Comparison of ENCODE assay signal across 8 cellular contexts in the genomic region with DNA sequence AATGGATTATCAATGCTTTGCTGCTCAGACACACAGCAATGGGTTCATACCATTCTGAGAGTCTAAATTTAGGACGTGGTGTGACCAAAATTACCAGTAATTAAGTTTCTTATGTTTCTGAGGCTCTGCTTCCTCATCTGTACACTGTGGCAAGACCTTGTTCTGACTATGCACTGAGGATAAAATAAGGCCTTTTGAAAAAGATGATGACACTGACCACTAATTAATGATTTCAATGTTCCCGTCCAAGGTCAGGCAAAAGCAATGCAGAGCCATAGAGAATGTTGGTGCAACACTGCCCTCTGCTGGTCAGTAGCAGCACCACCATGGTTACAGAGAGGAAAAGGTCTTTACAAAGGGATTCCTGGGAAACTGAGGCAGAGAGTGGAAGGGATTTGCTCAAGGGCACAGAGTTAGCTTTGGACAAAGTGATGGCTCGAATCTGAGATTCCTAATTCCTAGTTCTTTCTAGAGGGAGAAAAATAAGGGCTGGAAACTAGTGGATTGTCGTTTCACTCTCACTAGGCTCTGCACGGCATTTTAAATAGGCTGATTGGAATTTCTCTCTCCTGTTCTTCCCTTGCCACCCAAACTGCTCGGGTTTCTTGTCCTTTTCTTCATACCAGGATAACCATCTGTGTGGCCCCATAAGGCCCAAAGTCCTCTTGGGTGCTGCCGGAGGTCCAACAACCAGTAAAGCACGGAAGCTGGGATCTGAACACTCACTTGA. TPM values are rescaled to one million over a fixed set of nuclear protein-coding genes. Genes with fewer than 3 reads are reported as not detected.
DNase-seq lines count a peak whose midpoint lies in the region; ATAC-seq and TF ChIP-seq lines count a peak whose summit lies in the region.

No MANE protein-coding gene starts in this region.

- CTCF ChIA-PET in OCI-LY7 (lab: Charles Lee; ENCODE audit: unreplicated experiment) = no interaction called here

- H3K27ac ChIP-seq in OCI-LY7 (ENCODE audit: low read depth, low read length, poor library complexity, severe bottlenecking) = no peak overlapping the region
- no peak overlapping the region for H3K27ac ChIP-seq in neuronal stem cell (replicated peaks; ENCODE audit: low read length)
- H3K27ac ChIP-seq in tibial nerve = no peak overlapping the region

- peak; percentile 42 for ATAC-seq in GM18502 (IDR thresholded peaks at IDR 0.05; ENCODE audit: poor library complexity, unreplicated experiment)
- ATAC-seq in activated T-cell treated with anti-CD3 and anti-CD28 coated beads, Interleukin-2, amount 50 U/mL, for 72 hours (replicated peaks in 1 of 2) = peak; percentile 62 to 86

- no peaks in the 10 kb centered on the region for H3K9me3 ChIP-seq in OCI-LY7 (ENCODE audit: low read length)
- no peaks in the 10 kb centered on the region for H3K9me3 ChIP-seq in neuronal stem cell (replicated peaks in 1 of 2; ENCODE audit: control insufficient read depth in 2 of 2, insufficient read depth in 1 of 2, low read depth in 1 of 2, low read length in 2 of 2)
- H3K9me3 ChIP-seq in tibial nerve = no peaks in the 10 kb centered on the region

- no peak for TF ChIP-seq POLR2A in tibial nerve (IDR thresholded peaks at IDR 0.05)

- intact Hi-C loops in OCI-LY7 (cut with micrococcal nuclease; ENCODE audit: unreplicated experiment) = loop anchor here (5.0 kb wide), 3 partner anchors 48 to 528 kb away; a partner anchor contains a TSS

- no peaks in the 10 kb centered on the region for H3K9me2 ChIP-seq in OCI-LY7 (ENCODE audit: insufficient read depth, low read length)

- H2AFZ ChIP-seq in OCI-LY7 (ENCODE audit: low read length) (no peak overlapping the region), neuronal stem cell (ENCODE audit: low read length) (no peak overlapping the region)

- no peak overlapping the region for H3K23ac ChIP-seq in neuronal stem cell (ENCODE audit: low read depth, low read length, poor library complexity)

- H3K36me3 ChIP-seq in OCI-LY7 (ENCODE audit: insufficient read depth, low read length) (no peaks in the 10 kb centered on the region), neuronal stem cell (replicated peaks in 1 of 2; ENCODE audit: control insufficient read depth in 2 of 2, insufficient read depth in 2 of 2, low read length in 2 of 2) (no peaks in the 10 kb centered on the region), tibial nerve (no peaks in the 10 kb centered on the region)

- H3K4me3 Mint-ChIP-seq in activated T-cell treated with anti-CD3 and anti-CD28 coated beads, Interleukin-2, amount 50 U/mL, for 72 hours = no peak overlapping the region

- H3K27me3 Mint-ChIP-seq in activated T-cell treated with anti-CD3 and anti-CD28 coated beads, Interleukin-2, amount 50 U/mL, for 72 hours (ENCODE audit: low read depth) = no peaks in the 10 kb centered on the region

- no peak overlapping the region for H2BK15ac ChIP-seq in neuronal stem cell (ENCODE audit: low read length)

- no peak overlapping the region for H3K27ac Mint-ChIP-seq in activated T-cell treated with anti-CD3 and anti-CD28 coated beads, Interleukin-2, amount 50 U/mL, for 72 hours

- peak in 1 of 2 donors; percentile 29 for TF ChIP-seq EP300 in tibial nerve (IDR thresholded peaks at IDR 0.05)

- POLR2A ChIA-PET in OCI-LY7 (lab: Charles Lee) = interaction anchor here (0.5 to 0.6 kb wide), 2 partner anchors 33 to 838 kb away, joined by 3 to 4 read pairs; no protein-coding TSS in a partner anchor

- H3K9me3 Mint-ChIP-seq in activated T-cell treated with anti-CD3 and anti-CD28 coated beads, Interleukin-2, amount 50 U/mL, for 72 hours = no peaks in the 10 kb centered on the region

- no peaks in the 10 kb centered on the region for H3K79me1 ChIP-seq in neuronal stem cell (ENCODE audit: low read depth, low read length)

- H3K27me3 ChIP-seq in neuronal stem cell (ENCODE audit: control insufficient read depth in 3 of 3, insufficient read depth in 3 of 3, low read depth in 1 of 3, low read length in 3 of 3) (peaks cover 0 to 5% (median 0%) of the 10 kb centered on the region in 3 experiments), tibial nerve (no peaks in the 10 kb centered on the region)

- no peak overlapping the region for H3K18ac ChIP-seq in neuronal stem cell (ENCODE audit: low read length)

- H3K9ac ChIP-seq in neuronal stem cell (ENCODE audit: low read depth, low read length, poor library complexity) = no peak overlapping the region

- H3K4ac ChIP-seq in neuronal stem cell (ENCODE audit: low read length) = no peak overlapping the region

- H3K4me2 ChIP-seq in OCI-LY7 (ENCODE audit: low read length) (no peak overlapping the region), neuronal stem cell (ENCODE audit: insufficient read depth, low read length, poor library complexity, severe bottlenecking) (no peak overlapping the region)

- no TSS peak for BruUV-seq in OCI-LY7 (replicated peaks; lab: Mats Ljungman, UMichigan)

- peak; percentile 99 for TF ChIP-seq CTCF in OCI-LY7 (conservative IDR thresholded peaks at IDR 0.05; ENCODE audit: low read length)
- peak; percentile 86 to 89 (median 87) for TF ChIP-seq CTCF in tibial nerve (IDR thresholded peaks at IDR 0.05)

- DNase-seq in ACHN = peak; percentile 74
- DNase-seq in HS-5 (ENCODE audit: low read depth) = peak; percentile 42
- peak; percentile 69 for DNase-seq in OCI-LY7 (ENCODE audit: low spot score)
- peak; percentile 64 to 68 for DNase-seq in activated T-cell treated with anti-CD3 and anti-CD28 coated beads, Interleukin-2, amount 50 U/mL, for 72 hours
- DNase-seq in fibroblast of peridontal ligament (ENCODE audit: extremely low read depth) = peak; percentile 86
- DNase-seq in neuronal stem cell (ENCODE audit: low spot score) = peak; percentile 73
- peak; percentile 23 to 68 for DNase-seq in tibial nerve (ENCODE audit: low spot score in 2 of 2)

- in situ Hi-C loops in ACHN (cut with HindIII; ENCODE audit: low pct_ligation_motif_present, low pct_unique_long_range_greater_than_20kb, low sequenced_read_pairs) = no loop called here

- no peaks in the 10 kb centered on the region for H3K4me1 ChIP-seq in OCI-LY7 (ENCODE audit: insufficient read depth, low read length, poor library complexity, severe bottlenecking)
- no peaks in the 10 kb centered on the region for H3K4me1 ChIP-seq in neuronal stem cell (ENCODE audit: control insufficient read depth in 2 of 2, insufficient read depth in 1 of 2, low read depth in 1 of 2, low read length in 2 of 2)
- peaks cover 0 to 2% (median 0%) of the 10 kb centered on the region in 4 donors for H3K4me1 ChIP-seq in tibial nerve

- H4K8ac ChIP-seq in neuronal stem cell (ENCODE audit: low read depth, low read length) = no peak overlapping the region

- no peaks in the 10 kb centered on the region for H3K36me3 Mint-ChIP-seq in activated T-cell treated with anti-CD3 and anti-CD28 coated beads, Interleukin-2, amount 50 U/mL, for 72 hours (ENCODE audit: insufficient read depth in 2 of 2)

- no peak overlapping the region for H2BK12ac ChIP-seq in neuronal stem cell (ENCODE audit: low read length)

- no peak overlapping the region for H2AK5ac ChIP-seq in neuronal stem cell (ENCODE audit: low read depth, low read length)

- H4K20me1 ChIP-seq in OCI-LY7 (ENCODE audit: insufficient read depth, low read length) = no peaks in the 10 kb centered on the region

- H2BK120ac ChIP-seq in neuronal stem cell (ENCODE audit: low read depth, low read length) = no peak overlapping the region

- H3K14ac ChIP-seq in neuronal stem cell (ENCODE audit: low read length) = no peak overlapping the region

- no peak overlapping the region for H4K91ac ChIP-seq in neuronal stem cell (ENCODE audit: low read depth, low read length, poor library complexity)

- peaks cover 18% of the 10 kb centered on the region for H3K4me1 Mint-ChIP-seq in activated T-cell treated with anti-CD3 and anti-CD28 coated beads, Interleukin-2, amount 50 U/mL, for 72 hours (ENCODE audit: low read depth)

- H3K4me3 ChIP-seq in OCI-LY7 (ENCODE audit: low read depth, low read length, poor library complexity, severe bottlenecking) (no peak overlapping the region), neuronal stem cell (ENCODE audit: low read length in 2 of 2) (no peak overlapping the region), tibial nerve (no peak overlapping the region)

- H3K79me2 ChIP-seq in OCI-LY7 (ENCODE audit: insufficient read depth, low read depth, low read length) = no peaks in the 10 kb centered on the region

- WGBS in neuronal stem cell (ENCODE audit: extremely low coverage in 2 of 2, insufficient read length in 2 of 2, insufficient replicate concordance in 1 of 2), 2 donors = no CpG with 5 or more reads among the region's 8 CpGs
- WGBS in tibial nerve, 2 donors = 56 to 57% methylated on average over 8 of the region's 8 CpGs

- H2BK5ac ChIP-seq in neuronal stem cell (ENCODE audit: low read length) = no peak overlapping the region

RNA-seq across cellular contexts. Expression of a gene that starts 22.3 kb away (rescaled TPM):
- total RNA-seq in OCI-LY7 (2014; rRNA removed; shearing (Covaris generic)) = 0.13 and 0.33 TPM in 2 replicates
- total RNA-seq in OCI-LY7 (2022) = 0.26 and 0.48 TPM in 2 replicates
- total RNA-seq in activated T-cell treated with anti-CD3 and anti-CD28 coated beads, Interleukin-2, amount 50 U/mL, for 72 hours = 10 to 100 TPM; 12.6 to 14.8 TPM
- 0.20 TPM for polyA plus RNA-seq in neuronal stem cell (2013, experiment 1 of 2)
- polyA plus RNA-seq in neuronal stem cell (2013, experiment 2 of 2) = 0.37 TPM
- 10 to 100 TPM in 2 of 4 donors, 1 to 10 TPM in 2; 5.2 to 13.8 (median 9.5) TPM for total RNA-seq in tibial nerve

Comparison
In these comparisons a context has a peak if more than half of its experiments do, and no peak if none do; other contexts are left out.
1. RNA of a gene that starts 22.3 kb away (total RNA-seq): 12.6 to 14.8 TPM in activated T-cell treated with anti-CD3 and anti-CD28 coated beads, Interleukin-2, amount 50 U/mL, for 72 hours and 5.2 to 13.8 TPM in tibial nerve; 0.13 to 0.48 TPM in OCI-LY7; every median in the first group is over 4 times any median in the second.
2. Peak in every context shown above with its lines, with median percentiles within 50 percentile points of each other: DNase-seq.